Comparison of ENCODE assay signal across 21 cellular contexts in the genomic region with DNA sequence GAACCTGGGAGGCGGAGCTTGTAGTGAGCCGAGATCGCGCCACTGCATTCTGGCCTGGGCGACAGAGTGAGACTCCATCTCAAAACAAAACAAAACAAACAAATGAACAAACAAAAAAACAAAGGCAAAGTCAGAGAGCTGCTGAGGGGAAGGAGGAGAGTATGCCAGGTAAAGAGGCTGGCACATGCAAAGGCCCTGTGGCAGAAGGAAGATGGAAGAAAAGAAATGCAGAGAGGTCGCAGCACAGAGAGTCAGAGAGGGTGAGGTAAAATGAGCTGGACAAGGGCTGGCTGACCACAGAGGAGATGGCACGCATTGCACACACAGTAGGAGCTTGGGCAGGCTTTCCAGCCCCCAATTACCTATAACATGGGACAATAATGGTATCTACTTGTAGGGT. TPM values are rescaled to one million over a fixed set of nuclear protein-coding genes. Genes with fewer than 3 reads are reported as not detected.
DNase-seq lines count a peak whose midpoint lies in the region; ATAC-seq, FAIRE-seq and TF ChIP-seq lines count a peak whose summit lies in the region.
"Had no signal": no experiment of that assay in that cellular context is flagged by ENCODE, and none has a peak within 500 bp of the region (broad histone marks: within the 10 kb centered on the region; RNA-seq: fewer than 3 reads in every experiment).

No MANE protein-coding gene starts in this region.

- no peaks in the 10 kb centered on the region for H3K79me2 ChIP-seq in K562 (ENCODE audit: control insufficient read depth, insufficient read depth, low read length)
- no peaks in the 10 kb centered on the region for H3K79me2 ChIP-seq in H1 (ENCODE audit: control insufficient read depth in 1 of 2, insufficient read depth in 2 of 2, low read length in 2 of 2)
- no peaks in the 10 kb centered on the region for H3K79me2 ChIP-seq in mammary epithelial cell (ENCODE audit: insufficient read depth, low read length)

- no peak for ATAC-seq in K562

- H4K5ac ChIP-seq in H1 (ENCODE audit: insufficient read length, low read depth, low read length), result no peak overlapping the region

- H3K9me1 ChIP-seq in K562 (ENCODE audit: control insufficient read depth, insufficient read depth, low read length), result no peaks in the 10 kb centered on the region

- H4K20me1 ChIP-seq in K562 (replicated peaks; ENCODE audit: control insufficient read depth, insufficient read depth, low read length), result no peaks in the 10 kb centered on the region
- H4K20me1 ChIP-seq in H1 (replicated peaks in 1 of 2; ENCODE audit: control insufficient read depth in 1 of 2, insufficient read depth in 2 of 2, low read length in 2 of 2), result no peaks in the 10 kb centered on the region
- H4K20me1 ChIP-seq in mammary epithelial cell (ENCODE audit: insufficient read depth, low read length), result no peaks in the 10 kb centered on the region

- H2BK20ac ChIP-seq in H1 (ENCODE audit: low read length), result no peak overlapping the region

- TF ChIP-seq POLR2A in K562 (conservative IDR thresholded peaks at IDR 0.05), result no peak
- no peak for TF ChIP-seq POLR2A in H1 (IDR thresholded peaks at IDR 0.05; ENCODE audit: control extremely low read depth in 1 of 2, low read depth in 2 of 2, low read length in 2 of 2)

- no peak overlapping the region for H2BK12ac ChIP-seq in H1 (ENCODE audit: low read depth, low read length)

- no peak overlapping the region for H3K56ac ChIP-seq in H1 (replicated peaks; ENCODE audit: insufficient read length, low read depth, low read length)

- H3K27me3 ChIP-seq in K562 (ENCODE audit: control insufficient read depth in 2 of 2, insufficient read depth in 2 of 2, low read length in 2 of 2) (no peaks in the 10 kb centered on the region), H1 (replicated peaks in 1 of 4; ENCODE audit: control insufficient read depth in 3 of 4, extremely low read depth in 1 of 4, insufficient read depth in 3 of 4, low read length in 3 of 4) (no peaks in the 10 kb centered on the region), mammary epithelial cell (ENCODE audit: insufficient read depth, low read length) (no peaks in the 10 kb centered on the region), left ventricle myocardium inferior (ENCODE audit: low read depth) (no peaks in the 10 kb centered on the region)
- H3K27me3 ChIP-seq: BE2C had no signal

- H2AFZ ChIP-seq in K562 (ENCODE audit: low read depth, low read length) (no peak overlapping the region), H1 (ENCODE audit: low read length) (no peak overlapping the region), mammary epithelial cell (ENCODE audit: low read depth, low read length) (no peak overlapping the region)
- H2AFZ ChIP-seq: GM23248 had no signal

- no peak for TF ChIP-seq CTCF in HEK293 (tag by site-specific recombination; IDR thresholded peaks at IDR 0.05)
- no peak for TF ChIP-seq CTCF in K562 (IDR thresholded peaks at IDR 0.05 in 2 of 3, conservative IDR thresholded peaks at IDR 0.05 in 1 of 3; ENCODE audit: insufficient read depth in 2 of 3, low read depth in 1 of 3, low read length in 3 of 3)
- TF ChIP-seq CTCF in H1 (IDR thresholded peaks at IDR 0.05; ENCODE audit: control extremely low read depth in 1 of 3, insufficient read depth in 1 of 3, low read depth in 1 of 3, low read length in 3 of 3), result no peak
- TF ChIP-seq CTCF in mammary epithelial cell (conservative IDR thresholded peaks at IDR 0.05 in 1 of 2, IDR thresholded peaks at IDR 0.05 in 1 of 2; ENCODE audit: extremely low read depth in 1 of 2, insufficient read depth in 1 of 2, low read depth in 1 of 2, low read length in 2 of 2), result no peak
- TF ChIP-seq CTCF in left ventricle myocardium inferior (IDR thresholded peaks at IDR 0.05; ENCODE audit: borderline replicate concordance), result no peak

- H3K4me2 ChIP-seq in K562 (ENCODE audit: insufficient read depth, low read length) (no peak overlapping the region), H1 (ENCODE audit: insufficient read depth in 1 of 2, low read depth in 2 of 2, low read length in 2 of 2) (no peak overlapping the region), mammary epithelial cell (ENCODE audit: insufficient read depth, low read depth, low read length) (no peak overlapping the region)

- H3K4me3 ChIP-seq in HEK293 (ENCODE audit: low read depth, low read length), result no peak overlapping the region
- no peak overlapping the region for H3K4me3 ChIP-seq in K562
- H3K4me3 ChIP-seq in H1 (ENCODE audit: extremely low read depth in 1 of 4, insufficient read depth in 2 of 4, low read depth in 3 of 4, low read length in 4 of 4), result no peak overlapping the region
- H3K4me3 ChIP-seq in mammary epithelial cell (replicated peaks in 1 of 3; ENCODE audit: insufficient read depth in 1 of 3, low read depth in 2 of 3, low read length in 3 of 3), result no peak overlapping the region
- no peak overlapping the region for H3K4me3 ChIP-seq in left ventricle myocardium inferior
- H3K4me3 ChIP-seq: GM23248 had no signal

- WGBS in K562 (ENCODE audit: insufficient coverage, low coverage, missing lambda C conversion rate), result 95% methylated on average over 3 of the region's 7 CpGs
- 94% methylated on average over 7 of the region's 7 CpGs; no CpG with 5 or more reads in 1 of the 2 experiments for WGBS in H1 (ENCODE audit: extremely low coverage in 1 of 2, insufficient coverage in 1 of 2, insufficient read length in 1 of 2, insufficient replicate concordance in 2 of 2, low coverage in 1 of 2, low lambda C conversion rate in 2 of 2, missing lambda C conversion rate in 1 of 2), 2 experiments
- 89% methylated on average over 6 of the region's 7 CpGs for WGBS in mammary epithelial cell (ENCODE audit: low coverage, missing lambda C conversion rate)

- intact Hi-C loops in K562 (cut with micrococcal nuclease) (no loop called here), mammary epithelial cell (cut with micrococcal nuclease) (no loop called here), left ventricle myocardium inferior (cut with micrococcal nuclease) (no loop called here)

- dilution Hi-C loops in mammary epithelial cell (cut with HindIII; ENCODE audit: low sequenced_read_pairs), result no loop called here

- no peak for DNase-seq in K562 (ENCODE audit: extremely low read depth in 1 of 4, low spot score in 3 of 4)
- DNase-seq in H1 (ENCODE audit: low read depth in 1 of 2, low spot score in 2 of 2), result no peak
- DNase-seq in substantia nigra (lab: John Stamatoyannopoulos, UW), result no peak
- no peak for DNase-seq in mammary epithelial cell
- DNase-seq in NCI-H526 (lab: John Stamatoyannopoulos, UW), result no peak
- DNase-seq in left ventricle myocardium inferior, result no peak
- DNase-seq: BE2C; Caco-2; CD4-positive, CD25-positive, alpha-beta regulatory T cell; GM23248; HCEC 1CT; HFFc6; IMR-90 had no signal

- H3K4ac ChIP-seq in H1 (replicated peaks; ENCODE audit: insufficient read length, low read depth, low read length), result no peak overlapping the region

- H3K27ac ChIP-seq in HEK293 (ENCODE audit: extremely low read depth, low read depth, low read length) (no peak overlapping the region), K562 (ENCODE audit: extremely low read depth, low read depth, low read length) (no peak overlapping the region), H1 (ENCODE audit: low read depth, low read length) (no peak overlapping the region), substantia nigra (ENCODE audit: low read depth, low read length, poor library complexity, severe bottlenecking) (peak overlapping the region; percentile 86), mammary epithelial cell (ENCODE audit: insufficient read depth, low read depth, low read length) (no peak overlapping the region), left ventricle myocardium inferior (replicated peaks) (no peak overlapping the region)
- H3K27ac ChIP-seq: GM23248 had no signal

- TF ChIP-seq EP300 in K562 (IDR thresholded peaks at IDR 0.05; ENCODE audit: low read length) (no peak), H1 (IDR thresholded peaks at IDR 0.05; ENCODE audit: borderline replicate concordance in 1 of 2, low read depth in 2 of 2, low read length in 2 of 2) (no peak)

- no peak overlapping the region for H2BK15ac ChIP-seq in H1 (ENCODE audit: low read length)

- FAIRE-seq in K562 (lab: Jason Lieb, UNC), result no peak
- no peak for FAIRE-seq in H1 (lab: Jason Lieb, UNC)
- FAIRE-seq: D721Med, G401.6, GM12891, GM19239, H54, HTR-8/SVneo had no signal

- TF ChIP-seq RAD21 in K562 (CRISPR knock-in tag; conservative IDR thresholded peaks at IDR 0.05 in 1 of 2, IDR thresholded peaks at IDR 0.05 in 1 of 2) (no peak), H1 (IDR thresholded peaks at IDR 0.05 in 1 of 2, conservative IDR thresholded peaks at IDR 0.05 in 1 of 2; ENCODE audit: low read depth in 2 of 2, low read length in 2 of 2) (no peak)

- H2BK5ac ChIP-seq in H1 (ENCODE audit: low read depth, low read length), result no peak overlapping the region

- no peaks in the 10 kb centered on the region for H3K23me2 ChIP-seq in H1 (ENCODE audit: low read depth, low read length)

- H3K23ac ChIP-seq in H1 (ENCODE audit: insufficient read length), result no peak overlapping the region

- no peak overlapping the region for H4K91ac ChIP-seq in H1 (replicated peaks; ENCODE audit: insufficient read length, low read length)

- no peak overlapping the region for H4K8ac ChIP-seq in H1 (ENCODE audit: extremely low read depth, insufficient read depth, low read length)

- H3K18ac ChIP-seq in H1 (ENCODE audit: extremely low read depth, low read length), result no peak overlapping the region

- H2AK5ac ChIP-seq in H1 (ENCODE audit: low read depth, low read length), result no peak overlapping the region; the same call in 1 of the 2 replicates

- no peaks in the 10 kb centered on the region; the same call in 1 of the 2 replicates for H3K9me3 ChIP-seq in HEK293 (ENCODE audit: control insufficient read depth, insufficient read depth, low read depth, low read length)
- H3K9me3 ChIP-seq in K562 (replicated peaks; ENCODE audit: control insufficient read depth, insufficient read depth, low read depth, low read length), result no peaks in the 10 kb centered on the region
- no peaks in the 10 kb centered on the region for H3K9me3 ChIP-seq in H1 (ENCODE audit: insufficient read depth in 2 of 2, low read depth in 1 of 2, low read length in 1 of 2)
- H3K9me3 ChIP-seq in mammary epithelial cell (replicated peaks; ENCODE audit: insufficient read depth, low read length), result no peaks in the 10 kb centered on the region
- peaks cover 30% of the 10 kb centered on the region for H3K9me3 ChIP-seq in left ventricle myocardium inferior (replicated peaks)
- H3K9me3 ChIP-seq: BE2C had no signal

- H3K9ac ChIP-seq in K562 (ENCODE audit: insufficient read depth in 1 of 2, low read depth in 2 of 2, low read length in 2 of 2) (no peak overlapping the region), H1 (replicated peaks in 1 of 4; ENCODE audit: extremely low read depth in 1 of 4, low read depth in 3 of 4, low read length in 3 of 4) (no peak overlapping the region), mammary epithelial cell (ENCODE audit: insufficient read depth, low read length) (no peak overlapping the region)
- H3K9ac ChIP-seq: GM23248 had no signal

- CTCF ChIA-PET in HEK293 (lab: Yijun Ruan, JAX) (interaction anchor here (0.6 to 5.2 kb wide), 3 partner anchors 12 to 82 kb away, joined by 4 to 32 read pairs (median 20); a partner anchor contains a TSS), K562 (lab: Yijun Ruan, JAX; ENCODE audit: low intra/inter-chr PET ratio) (no interaction called here), H1 (lab: Charles Lee; ENCODE audit: partially characterized antibody) (interaction anchor here (1.0 to 7.0 kb wide), 8 partner anchors 9 to 81 kb away, joined by 3 to 58 read pairs (median 6); a partner anchor contains a TSS), mammary epithelial cell (lab: Charles Lee; ENCODE audit: low non-redundant PET) (interaction anchor here (0.5 kb wide), 1 partner anchor 173 kb away, joined by 4 read pairs; no protein-coding TSS in a partner anchor)

- H2BK120ac ChIP-seq in H1 (replicated peaks; ENCODE audit: low read depth, low read length), result no peak overlapping the region

- no peaks in the 10 kb centered on the region for H3K36me3 ChIP-seq in HEK293 (ENCODE audit: control insufficient read depth in 2 of 2, insufficient read depth in 1 of 2, low read length in 2 of 2)
- H3K36me3 ChIP-seq in K562 (ENCODE audit: control insufficient read depth, insufficient read depth, low read length), result no peaks in the 10 kb centered on the region
- H3K36me3 ChIP-seq in H1 (ENCODE audit: control insufficient read depth in 2 of 4, insufficient read depth in 4 of 4, low read length in 3 of 4), result no peaks in the 10 kb centered on the region
- no peaks in the 10 kb centered on the region for H3K36me3 ChIP-seq in mammary epithelial cell (ENCODE audit: insufficient read depth, low read length)
- H3K36me3 ChIP-seq in left ventricle myocardium inferior, result no peaks in the 10 kb centered on the region
- H3K36me3 ChIP-seq: BE2C had no signal

- no peaks in the 10 kb centered on the region for H3K79me1 ChIP-seq in H1 (ENCODE audit: low read depth, low read length)

- in situ Hi-C loops in K562 (cut with MboI), result no loop called here
- in situ Hi-C loops in mammary epithelial cell (cut with MboI; ENCODE audit: low sequenced_read_pairs in 2 of 2), result no loop called here

- H3K4me1 ChIP-seq in HEK293 (ENCODE audit: control insufficient read depth, insufficient read depth, low read length), result no peaks in the 10 kb centered on the region
- peaks cover 4 to 13% of the 10 kb centered on the region in 2 experiments; a peak in 4 of 5 replicates for H3K4me1 ChIP-seq in K562 (replicated peaks in 1 of 2; ENCODE audit: control insufficient read depth in 2 of 2, insufficient read depth in 2 of 2, low read length in 2 of 2)
- no peaks in the 10 kb centered on the region for H3K4me1 ChIP-seq in H1 (replicated peaks in 1 of 4; ENCODE audit: control insufficient read depth in 3 of 4, insufficient read depth in 4 of 4, low read length in 3 of 4)
- H3K4me1 ChIP-seq in mammary epithelial cell (ENCODE audit: insufficient read depth, low read length), result no peaks in the 10 kb centered on the region
- no peaks in the 10 kb centered on the region for H3K4me1 ChIP-seq in left ventricle myocardium inferior
- H3K4me1 ChIP-seq: BE2C, Caco-2 had no signal

- BruUV-seq in K562 (replicated peaks; lab: Mats Ljungman, UMichigan) (no TSS peak), mammary epithelial cell (replicated peaks; lab: Mats Ljungman, UMichigan) (no TSS peak)

- POLR2A ChIA-PET in HEK293 (lab: Yijun Ruan, JAX), result interaction anchor here (0.5 kb wide), 1 partner anchor 37 kb away, joined by 6 read pairs; no protein-coding TSS in a partner anchor
- POLR2A ChIA-PET in K562 (lab: Yijun Ruan, JAX), result interaction anchor here (0.9 to 2.1 kb wide), 2 partner anchors 11 to 15 kb away, joined by 3 to 9 read pairs; no protein-coding TSS in a partner anchor
- POLR2A ChIA-PET in H1 (lab: Charles Lee; ENCODE audit: partially characterized antibody), result interaction anchor here (0.6 to 1.2 kb wide), 3 partner anchors 12 to 82 kb away, joined by 3 to 4 read pairs (median 3); a partner anchor contains a TSS

- no peak overlapping the region for H3K14ac ChIP-seq in H1 (ENCODE audit: insufficient read length)

RNA-seq across cellular contexts. Expression of a gene that starts 47.0 kb away (rescaled TPM):
- 43.9 and 142 TPM in 2 replicates for total RNA-seq in K562 (2011; cell fraction: chromatin; rRNA removed; ENCODE audit: low replicate concordance)
- 242 and 249 TPM in 2 replicates for total RNA-seq in K562 (2011; cell fraction: nucleolus; rRNA removed)
- 153 and 176 TPM in 2 replicates for total RNA-seq in K562 (2011; cell fraction: nucleoplasm; rRNA removed)
- 68.1 and 118 TPM in 2 replicates for total RNA-seq in K562 (2014; rRNA removed)
- 10.0 and 20.6 TPM in 2 replicates for total RNA-seq in K562 (2014; rRNA removed; fragmentation: Illumina TruSeq; extraction: Trizol)
- total RNA-seq in K562 (2015; rRNA removed; fragmentation: Illumina TruSeq; extraction: Trizol), result 79.9 and 82.6 TPM in 2 replicates
- total RNA-seq in K562 (2021), result 152 and 177 TPM in 2 replicates
- polyA plus RNA-seq in K562 (2011; rRNA removed), result 68.4 and 788 TPM in 2 replicates
- polyA plus RNA-seq in K562 (2011; cell fraction: cytosol; rRNA removed), result 415 and 947 TPM in 2 replicates
- 317 and 745 TPM in 2 replicates for polyA plus RNA-seq in K562 (2011; cell fraction: nucleus; rRNA removed)
- polyA plus RNA-seq in K562 (2012), result 495 and 1,020 TPM in 2 replicates
- polyA plus RNA-seq in K562 (2014; fragmentation: Illumina TruSeq; extraction: Trizol), result 175 and 265 TPM in 2 replicates
- 10 to 100 TPM; 19.0 to 41.5 TPM for polyA plus RNA-seq in K562 (2014; fragmentation: Nextera tagmentation; extraction: Ambion mirVana)
- polyA plus RNA-seq in K562 (2014; rRNA removed), result 139 and 175 TPM in 2 replicates
- polyA minus RNA-seq in K562 (2011; rRNA and poly(A)+ RNA removed), result 36.1 and 135 TPM in 2 replicates
- polyA minus RNA-seq in K562 (2011; cell fraction: cytosol; rRNA and poly(A)+ RNA removed), result 62.9 and 369 TPM in 2 replicates
- polyA minus RNA-seq in K562 (2011; cell fraction: nucleus; rRNA and poly(A)+ RNA removed), result 23.2 and 101 TPM in 2 replicates
- 0.63 and 0.65 TPM in 2 replicates for total RNA-seq in H1 (2021; fragmentation: NEBNext Ultra II Directional; extraction: Animal tissue kit (Norgen Biotek cat#: 25700))
- 0.91 and 1.4 TPM in 2 replicates for polyA plus RNA-seq in H1 (2011; rRNA removed)
- 0.36 TPM for polyA plus RNA-seq in H1 (2011; cell fraction: cytosol; rRNA removed)
- 0.73 TPM for polyA plus RNA-seq in H1 (2011; cell fraction: nucleus; rRNA removed)
- polyA plus RNA-seq in H1 (2012, experiment 1 of 2), result 0.51 to 0.81 TPM (median 0.59 TPM) in 4 replicates
- 0.21 TPM for polyA plus RNA-seq in H1 (2012, experiment 2 of 2)
- 0.53 TPM for polyA plus RNA-seq in H1 (2013, experiment 1 of 2)
- polyA plus RNA-seq in H1 (2013, experiment 2 of 2), result 0.57 TPM
- not detected in 2 replicates for polyA minus RNA-seq in H1 (2011; rRNA and poly(A)+ RNA removed)
- not detected for polyA minus RNA-seq in H1 (2011; cell fraction: cytosol; rRNA and poly(A)+ RNA removed)
- polyA minus RNA-seq in H1 (2011; cell fraction: nucleus; rRNA and poly(A)+ RNA removed), result not detected
- under 1 TPM in 1 of 2 donors, not detected in 1; 0.17 TPM for total RNA-seq in mammary epithelial cell
- polyA plus RNA-seq in mammary epithelial cell, result not detected
- polyA minus RNA-seq in mammary epithelial cell, result not detected
- 0.82 TPM for total RNA-seq in left ventricle myocardium inferior
- total RNA-seq: A172; Caco-2; CD4-positive, CD25-positive, alpha-beta regulatory T cell; GM23248; HFFc6; IMR-90 had no signal
- polyA plus RNA-seq: IMR-90 had no signal
